ENCODE assay signal across 10 cellular contexts in the genomic region with DNA sequence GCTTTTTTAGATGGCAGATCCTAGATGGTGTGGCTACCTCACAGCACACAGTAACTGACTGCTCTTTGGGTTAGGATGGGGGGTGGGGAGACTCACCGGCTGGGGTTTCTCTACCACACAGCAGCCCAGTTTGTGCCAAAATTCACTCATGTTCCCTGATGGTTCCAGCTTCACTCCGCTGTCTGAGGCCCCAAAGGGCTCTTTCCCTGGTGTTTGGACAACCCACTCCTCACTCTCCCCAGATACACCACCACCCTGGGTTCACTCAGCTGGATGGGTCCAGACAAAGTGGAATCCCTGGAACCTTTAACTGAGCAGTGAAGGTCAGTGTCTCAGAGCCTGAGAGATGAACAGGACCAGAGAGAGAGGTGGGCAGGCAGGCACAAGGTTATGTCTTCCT. TPM values are rescaled to one million over a fixed set of nuclear protein-coding genes. Genes with fewer than 3 reads are reported as not detected.
A peak's percentile ranks its signal among the peaks of the same experiment; 100 is the strongest.
DNase-seq lines count a peak whose midpoint lies in the region; ATAC-seq, FAIRE-seq and TF ChIP-seq lines count a peak whose summit lies in the region.
"Had no signal": no experiment of that assay in that cellular context is flagged by ENCODE, and none has a peak within 500 bp of the region (broad histone marks: within the 10 kb centered on the region; RNA-seq: fewer than 3 reads in every experiment).

No MANE protein-coding gene starts in this region.

- H3K9me3 Mint-ChIP-seq in activated naive CD4-positive, alpha-beta T cell treated with anti-CD3 and anti-CD28 coated beads, Interleukin-2, amount 10 ng/mL, durations not matched to agents 7 days and 5 days = no peaks in the 10 kb centered on the region
- no peaks in the 10 kb centered on the region for H3K9me3 Mint-ChIP-seq in astrocyte (ENCODE audit: unreplicated experiment)
- no peaks in the 10 kb centered on the region for H3K9me3 Mint-ChIP-seq in naive thymus-derived CD8-positive, alpha-beta T cell

- H3K36me3 Mint-ChIP-seq in activated naive CD4-positive, alpha-beta T cell treated with anti-CD3 and anti-CD28 coated beads, Interleukin-2, amount 10 ng/mL, durations not matched to agents 7 days and 5 days = peaks cover 83% of the 10 kb centered on the region
- peaks cover 28% of the 10 kb centered on the region for H3K36me3 Mint-ChIP-seq in astrocyte (ENCODE audit: low read depth, unreplicated experiment)
- peaks cover 33 to 80% (median 49%) of the 10 kb centered on the region in 3 donors for H3K36me3 Mint-ChIP-seq in naive thymus-derived CD8-positive, alpha-beta T cell

- peak overlapping the region; percentile 98 for H3K27ac Mint-ChIP-seq in activated naive CD4-positive, alpha-beta T cell treated with anti-CD3 and anti-CD28 coated beads, Interleukin-2, amount 10 ng/mL, durations not matched to agents 7 days and 5 days
- H3K27ac Mint-ChIP-seq in astrocyte (ENCODE audit: unreplicated experiment) = peak overlapping the region; percentile 60
- H3K27ac Mint-ChIP-seq in naive thymus-derived CD8-positive, alpha-beta T cell = peak overlapping the region; percentile 88 to 99 (median 96)

- peaks cover 5% of the 10 kb centered on the region for H3K27me3 Mint-ChIP-seq in activated naive CD4-positive, alpha-beta T cell treated with anti-CD3 and anti-CD28 coated beads, Interleukin-2, amount 10 ng/mL, durations not matched to agents 7 days and 5 days
- H3K27me3 Mint-ChIP-seq in astrocyte (ENCODE audit: low read depth, unreplicated experiment) = no peaks in the 10 kb centered on the region
- H3K27me3 Mint-ChIP-seq in naive thymus-derived CD8-positive, alpha-beta T cell = no peaks in the 10 kb centered on the region

- H3K79me2 ChIP-seq in astrocyte (ENCODE audit: insufficient read depth, low read length) = peaks cover 69% of the 10 kb centered on the region

- FAIRE-seq in astrocyte (lab: Jason Lieb, UNC) = no peak

- no peaks in the 10 kb centered on the region for H3K9me3 ChIP-seq in astrocyte (ENCODE audit: insufficient read depth, low read depth, low read length)
- H3K9me3 ChIP-seq in tibial nerve = no peaks in the 10 kb centered on the region

- TF ChIP-seq CTCF in astrocyte (IDR thresholded peaks at IDR 0.05; ENCODE audit: insufficient read depth, low read depth, low read length) (no peak), tibial nerve (IDR thresholded peaks at IDR 0.05) (no peak), GM10248 (IDR thresholded peaks at IDR 0.05; ENCODE audit: control extremely low read depth, extremely low read depth, low read depth, missing control alignments) (no peak)

- no peak for TF ChIP-seq POLR2A in tibial nerve (IDR thresholded peaks at IDR 0.05)

- H3K4me1 Mint-ChIP-seq in activated naive CD4-positive, alpha-beta T cell treated with anti-CD3 and anti-CD28 coated beads, Interleukin-2, amount 10 ng/mL, durations not matched to agents 7 days and 5 days = peaks cover 65% of the 10 kb centered on the region
- peaks cover 30% of the 10 kb centered on the region for H3K4me1 Mint-ChIP-seq in astrocyte (ENCODE audit: low read depth, unreplicated experiment)
- peaks cover 37 to 85% (median 69%) of the 10 kb centered on the region in 4 donors for H3K4me1 Mint-ChIP-seq in naive thymus-derived CD8-positive, alpha-beta T cell

- WGBS in tibial nerve, 2 donors = 42 to 100% methylated on average over 1 to 2 of the region's 2 CpGs

- peak overlapping the region; percentile 98 for H3K9ac ChIP-seq in astrocyte (ENCODE audit: low read length)

- TF ChIP-seq EP300 in tibial nerve (IDR thresholded peaks at IDR 0.05) = no peak

- H3K4me1 ChIP-seq in astrocyte (ENCODE audit: insufficient read depth, low read length) (peaks cover 21% of the 10 kb centered on the region), tibial nerve (peaks cover 0 to 42% (median 24%) of the 10 kb centered on the region in 4 donors)

- no peak overlapping the region for H3K27ac ChIP-seq in astrocyte (ENCODE audit: low read depth, low read length)
- peak overlapping the region; percentile 84 to 98 (median 97) for H3K27ac ChIP-seq in tibial nerve

- H3K4me2 ChIP-seq in astrocyte (ENCODE audit: low read length) = peak overlapping the region; percentile 99

- H4K20me1 ChIP-seq in astrocyte (ENCODE audit: insufficient read depth, low read length) = peaks cover 84% of the 10 kb centered on the region

- H3K27me3 ChIP-seq in astrocyte (ENCODE audit: insufficient read depth, low read length) = no peaks in the 10 kb centered on the region
- H3K27me3 ChIP-seq in tibial nerve = no peaks in the 10 kb centered on the region

- no peak for ATAC-seq in naive thymus-derived CD8-positive, alpha-beta T cell
- no peak for ATAC-seq in GM21528 (IDR thresholded peaks at IDR 0.05; ENCODE audit: low FRiP score, unreplicated experiment)

- H2AFZ ChIP-seq in astrocyte (ENCODE audit: low read depth, low read length) = no peak overlapping the region

- CTCF ChIA-PET in activated naive CD4-positive, alpha-beta T cell treated with anti-CD3 and anti-CD28 coated beads, Interleukin-2, amount 10 ng/mL, durations not matched to agents 7 days and 5 days (lab: Charles Lee) = interaction anchor here (0.7 to 3.9 kb wide), 2 partner anchors 8 to 31 kb away, joined by 3 to 16 read pairs; partner anchors contain the start of gene C1orf56
- CTCF ChIA-PET in GM10248 (lab: Yijun Ruan, JAX) = interaction anchor here (0.8 to 9.5 kb wide), 6 partner anchors 7 to 101 kb away, joined by 3 to 69 read pairs (median 4); partner anchors contain the start of genes C1orf56, GABPB2, MINDY1 and TNFAIP8L2

- H3K4me3 ChIP-seq in astrocyte (ENCODE audit: insufficient read depth, low read depth, low read length) (no peak overlapping the region), tibial nerve (peak overlapping the region in 1 of 4 donors; percentile 87)

- peak overlapping the region; percentile 97 for H3K4me3 Mint-ChIP-seq in activated naive CD4-positive, alpha-beta T cell treated with anti-CD3 and anti-CD28 coated beads, Interleukin-2, amount 10 ng/mL, durations not matched to agents 7 days and 5 days
- H3K4me3 Mint-ChIP-seq in astrocyte (ENCODE audit: unreplicated experiment) = peak overlapping the region; percentile 95
- H3K4me3 Mint-ChIP-seq in naive thymus-derived CD8-positive, alpha-beta T cell = peak overlapping the region; percentile 93 to 100 (median 98)

- DNase-seq in activated naive CD4-positive, alpha-beta T cell treated with anti-CD3 and anti-CD28 coated beads, Interleukin-2, amount 10 ng/mL, durations not matched to agents 7 days and 5 days = no peak
- DNase-seq in activated naive CD4-positive, alpha-beta T cell (lab: John Stamatoyannopoulos, UW) = no peak
- DNase-seq in astrocyte (ENCODE audit: low read depth) (no peak), tibial nerve (ENCODE audit: low spot score in 2 of 2) (no peak), GM10248 (ENCODE audit: extremely low spot score) (no peak), kidney glomerular epithelial cell (lab: John Stamatoyannopoulos, UW) (no peak)
- DNase-seq in naive thymus-derived CD8-positive, alpha-beta T cell = no peak
- DNase-seq: NCI-H446 treated with DMSO at 0.1 percent for 48 hours; stimulated activated CD4-positive, alpha-beta T cell treated with anti-CD3 and anti-CD28 coated beads, Interleukin-2, amount 100 ng/mL, for 48 hours had no signal

- H3K36me3 ChIP-seq in astrocyte (ENCODE audit: insufficient read depth, low read length) = peaks cover 56% of the 10 kb centered on the region
- H3K36me3 ChIP-seq in tibial nerve = peaks cover 0 to 54% (median 18%) of the 10 kb centered on the region in 3 donors

- POLR2A ChIA-PET in naive thymus-derived CD8-positive, alpha-beta T cell (lab: Charles Lee) = interaction anchor here (0.7 to 10.8 kb wide), 15 partner anchors 9 to 1169 kb away, joined by 3 to 264 read pairs (median 3); partner anchors contain the start of genes C1orf56, CERS2, GABPB2 and MINDY1
- POLR2A ChIA-PET in GM10248 (lab: Yijun Ruan, JAX) = no interaction called here

RNA-seq across cellular contexts. Expression of gene CDC42SE1, which starts 3.8 kb away (rescaled TPM):
- 107 and 116 TPM in 2 replicates for total RNA-seq in astrocyte
- 100 to 1,000 TPM; 482 TPM for total RNA-seq in naive thymus-derived CD8-positive, alpha-beta T cell
- polyA plus RNA-seq in naive thymus-derived CD8-positive, alpha-beta T cell = 10 to 100 TPM; 77.9 to 89.3 (median 80.9) TPM
- total RNA-seq in tibial nerve = 10 to 100 TPM; 72.4 to 87.4 (median 80.8) TPM

RNA-seq across cellular contexts. Expression of gene MLLT11, which starts 4.6 kb away (rescaled TPM):
- total RNA-seq in astrocyte (69.3 and 77.4 TPM in 2 replicates), tibial nerve (1 to 10 TPM; 1.2 to 2.7 (median 2.0) TPM)
- 1 to 10 TPM; 4.9 to 5.8 TPM for total RNA-seq in naive thymus-derived CD8-positive, alpha-beta T cell
- polyA plus RNA-seq in naive thymus-derived CD8-positive, alpha-beta T cell = 1 to 10 TPM; 6.7 to 7.5 (median 7.4) TPM

RNA-seq across cellular contexts. Expression of gene C1orf56, which starts 8.0 kb away (rescaled TPM):
- total RNA-seq in astrocyte (1.3 and 1.7 TPM in 2 replicates), tibial nerve (1 to 10 TPM; 5.0 to 9.6 (median 6.5) TPM)
- total RNA-seq in naive thymus-derived CD8-positive, alpha-beta T cell = 1 to 10 TPM; 4.2 to 4.4 TPM
- polyA plus RNA-seq in naive thymus-derived CD8-positive, alpha-beta T cell = 1 to 10 TPM; 2.6 to 5.2 (median 4.5) TPM

RNA-seq across cellular contexts. Expression of gene GABPB2, which starts 15.0 kb away (rescaled TPM):
- total RNA-seq in astrocyte (3.6 and 3.8 TPM in 2 replicates), tibial nerve (10 to 100 TPM; 17.4 to 43.1 (median 22.3) TPM)
- 10 to 100 TPM; 39.6 to 43.8 TPM for total RNA-seq in naive thymus-derived CD8-positive, alpha-beta T cell
- 10 to 100 TPM in 1 of 3 donors, 1 to 10 TPM in 2; 4.8 to 16.4 (median 5.4) TPM for polyA plus RNA-seq in naive thymus-derived CD8-positive, alpha-beta T cell

RNA-seq across cellular contexts. Expression of gene BNIPL, which starts 19.2 kb away (rescaled TPM):
- total RNA-seq in astrocyte (0.29 and 0.73 TPM in 2 replicates), tibial nerve (1 to 10 TPM in 2 of 4 donors, under 1 TPM in 1, not detected in 1; 0.22 to 2.2 (median 1.3) TPM)
- 1 to 10 TPM; 3.8 to 5.3 TPM for total RNA-seq in naive thymus-derived CD8-positive, alpha-beta T cell
- under 1 TPM in 2 of 3 donors, not detected in 1; 0.15 to 0.30 TPM for polyA plus RNA-seq in naive thymus-derived CD8-positive, alpha-beta T cell

Comparison
In these comparisons a context has a peak if more than half of its experiments do, and no peak if none do; other contexts are left out.
1. RNA of gene MLLT11, which starts 4.6 kb away (total RNA-seq): 69.3 to 77.4 TPM in astrocyte; 4.9 to 5.8 TPM in naive thymus-derived CD8-positive, alpha-beta T cell and 1.2 to 2.7 TPM in tibial nerve; every median in the first group is over 10 times any median in the second.
2. Peak in every context shown above with its lines, with median percentiles within 50 percentile points of each other: H3K27ac Mint-ChIP-seq and H3K4me3 Mint-ChIP-seq.